ENCODE assay signal across 7 cellular contexts in genomic region chr15:33021806-33022389, GRCh38.
DNase-seq lines count a peak whose midpoint lies in the region; ATAC-seq and TF ChIP-seq lines count a peak whose summit lies in the region.

No MANE protein-coding gene starts in this region.

- H3K4me3 ChIP-seq in MG63 (no peak overlapping the region), retinal pigment epithelial cell (ENCODE audit: low read length) (no peak overlapping the region)

- TF ChIP-seq CTCF in GM10248 (IDR thresholded peaks at IDR 0.05; ENCODE audit: control extremely low read depth, extremely low read depth, low read depth, missing control alignments) = peak; percentile 37
- TF ChIP-seq CTCF in foreskin keratinocyte (conservative IDR thresholded peaks at IDR 0.05) = peak; percentile 81
- peak; percentile 57 for TF ChIP-seq CTCF in retinal pigment epithelial cell (conservative IDR thresholded peaks at IDR 0.05; ENCODE audit: low read depth, low read length)

- DNase-seq in GM10248 (ENCODE audit: extremely low spot score) = peak; percentile 43
- DNase-seq in MG63 = peak; percentile 8
- DNase-seq in T-helper 17 cell = no peak
- peak in 1 of 2 donors; percentile 50 for DNase-seq in foreskin keratinocyte
- DNase-seq in retinal pigment epithelial cell (ENCODE audit: low read depth) = no peak
- no peak for DNase-seq in posterior cingulate gyrus

- H3K4me3 Mint-ChIP-seq in T-helper 17 cell = no peak overlapping the region

- H3K4me1 ChIP-seq in foreskin keratinocyte = peaks cover 10% of the 10 kb centered on the region

- POLR2A ChIA-PET in GM10248 (lab: Yijun Ruan, JAX) = no interaction called here

- H3K4me1 Mint-ChIP-seq in T-helper 17 cell = peaks cover 9% of the 10 kb centered on the region

- peak overlapping the region; percentile 75 for H3K27ac Mint-ChIP-seq in T-helper 17 cell

- CTCF ChIA-PET in GM10248 (lab: Yijun Ruan, JAX) = interaction anchor here (1.0 to 2.0 kb wide), 9 partner anchors 13 to 362 kb away, joined by 3 to 5 read pairs (median 3); no protein-coding TSS in a partner anchor

- no peak for TF ChIP-seq POLR2A in GM18505 (IDR thresholded peaks at IDR 0.05; ENCODE audit: borderline replicate concordance, extremely low read depth, insufficient read depth, insufficient read length)

- ATAC-seq in T-helper 17 cell (no peak), foreskin keratinocyte (peak; percentile 72), GM18505 (IDR thresholded peaks at IDR 0.05; ENCODE audit: unreplicated experiment) (no peak)

- intact Hi-C loops in posterior cingulate gyrus (cut with DNase I) = no loop called here

- H3K27me3 ChIP-seq in MG63 (no peaks in the 10 kb centered on the region), foreskin keratinocyte (no peaks in the 10 kb centered on the region)

- no peaks in the 10 kb centered on the region for H3K36me3 ChIP-seq in MG63

- H3K36me3 Mint-ChIP-seq in T-helper 17 cell (ENCODE audit: low read depth) = no peaks in the 10 kb centered on the region

- no peaks in the 10 kb centered on the region for H3K27me3 Mint-ChIP-seq in T-helper 17 cell

- H3K9me3 ChIP-seq in MG63 (no peaks in the 10 kb centered on the region), T-helper 17 cell (ENCODE audit: control insufficient read depth, low read length, poor library complexity, severe bottlenecking) (no peaks in the 10 kb centered on the region)

- H3K27ac ChIP-seq in foreskin keratinocyte = no peak overlapping the region

Comparison
In these comparisons a context has a peak if more than half of its experiments do, and no peak if none do; other contexts are left out.
1. DNase-seq: peak in GM10248 (single experiment) and MG63 (single experiment); none in T-helper 17 cell (0 of 3), retinal pigment epithelial cell (single experiment) and posterior cingulate gyrus (0 of 10).
2. Peak in every context shown above with its lines, with median percentiles within 50 percentile points of each other: CTCF ChIP-seq.